ENCODE assay signal across 22 cellular contexts in genomic region chr4:17476811-17477210, GRCh38. TPM values are rescaled to one million over a fixed set of nuclear protein-coding genes. Genes with fewer than 3 reads are reported as not detected.
DNase-seq lines count a peak whose midpoint lies in the region; ATAC-seq, FAIRE-seq and TF ChIP-seq lines count a peak whose summit lies in the region.
"Had no signal": no experiment of that assay in that cellular context is flagged by ENCODE, and none has a peak within 500 bp of the region (broad histone marks: within the 10 kb centered on the region; RNA-seq: fewer than 3 reads in every experiment).

No MANE protein-coding gene starts in this region.

- H3K4me3 ChIP-seq in GM12878 (no peak overlapping the region), foreskin fibroblast (ENCODE audit: low read depth in 1 of 2, low read length in 2 of 2) (no peak overlapping the region)

- no peaks in the 10 kb centered on the region for H3K4me1 ChIP-seq in GM12878 (ENCODE audit: control insufficient read depth, insufficient read depth, low read length)

- no peak overlapping the region; the same call in 1 of the 2 replicates for H2AFZ ChIP-seq in GM12878 (ENCODE audit: control insufficient read depth, low read depth, low read length)

- no peak overlapping the region for H3K27ac ChIP-seq in GM12878 (ENCODE audit: control insufficient read depth, insufficient read depth)
- H3K27ac ChIP-seq in temporal lobe (ENCODE audit: low read depth, low read length) = peak overlapping the region; percentile 23
- H3K27ac ChIP-seq: 22Rv1 had no signal

- SMC1A ChIA-PET in GM12878 (lab: Charles Lee; ENCODE audit: uncharacterized antibody, unreplicated experiment) = no interaction called here

- H3K36me3 ChIP-seq in GM12878 (ENCODE audit: control insufficient read depth in 2 of 2, insufficient read depth in 2 of 2, low read length in 1 of 2) = no peaks in the 10 kb centered on the region

- no TSS peak for BruUV-seq in GM12878 (replicated peaks; lab: Mats Ljungman, UMichigan)

- no peak for FAIRE-seq in GM12878 (lab: Jason Lieb, UNC)
- FAIRE-seq: D721Med, RCC 7860 had no signal

- DNase-seq in SIG-M5 treated with dmso at 0.1 percent for 504 hours (lab: John Stamatoyannopoulos, UW; ENCODE audit: unreplicated experiment) (peak; percentile 80), SIG-M5 (lab: John Stamatoyannopoulos, UW) (no peak), NOMO-1 treated with dmso at 0.1 percent for 144 hours (lab: John Stamatoyannopoulos, UW; ENCODE audit: unreplicated experiment) (peak; percentile 93), GM12878 (ENCODE audit: low read depth, low spot score) (no peak), foreskin fibroblast (no peak)
- no peak for DNase-seq in stimulated activated CD4-positive, alpha-beta T cell treated with anti-CD3 and anti-CD28 coated beads, Interleukin-4, amount 100 ng/mL, for 1 hour
- DNase-seq: CD8-positive, alpha-beta memory T cell; DMS79 treated with DMSO at 0.1 percent for 48 hours; HFFc6; MM.1S; NCI-H1436 treated with DMSO at 0.1 percent for 48 hours; NCI-H2029 treated with DMSO at 0.1 percent for 48 hours; NCI-H748 treated with DMSO at 0.1 percent for 48 hours; Right ventricle myocardium superior had no signal

- no peaks in the 10 kb centered on the region for H3K27me3 ChIP-seq in GM12878 (replicated peaks in 1 of 2; ENCODE audit: control insufficient read depth in 2 of 2, insufficient read depth in 2 of 2, low read length in 1 of 2)

- peak; percentile 27 for ATAC-seq in GM12878
- no peak for ATAC-seq in GM19035 (IDR thresholded peaks at IDR 0.05; ENCODE audit: unreplicated experiment)

- intact Hi-C loops in GM12878 (cut with micrococcal nuclease; ENCODE audit: unreplicated experiment) = no loop called here

- H3K79me2 ChIP-seq in GM12878 (ENCODE audit: control insufficient read depth, insufficient read depth, low read length) = no peaks in the 10 kb centered on the region

- POLR2A ChIA-PET in GM12878 (lab: Charles Lee) = interaction anchor here (0.7 kb wide), 1 partner anchor 331 kb away, joined by 3 read pairs; no protein-coding TSS in a partner anchor

- CTCF ChIA-PET in GM12878 (lab: Yijun Ruan, JAX) = interaction anchor here (0.7 kb wide), 1 partner anchor 28 kb away, joined by 4 read pairs; no protein-coding TSS in a partner anchor

- no peak for TF ChIP-seq POLR2A in GM12878 (IDR thresholded peaks at IDR 0.05; ENCODE audit: low read depth, low read length)

- no peak overlapping the region for H3K4me2 ChIP-seq in GM12878 (ENCODE audit: control insufficient read depth, insufficient read depth)

- TF ChIP-seq EP300 in GM12878 (IDR thresholded peaks at IDR 0.05; ENCODE audit: borderline replicate concordance in 1 of 2, control insufficient read depth in 1 of 2, low read depth in 2 of 2, low read length in 2 of 2) = no peak

- no peaks in the 10 kb centered on the region for H4K20me1 ChIP-seq in GM12878 (ENCODE audit: control insufficient read depth, insufficient read depth)

- 23% methylated on average over 5 of the region's 5 CpGs for WGBS in GM12878 (ENCODE audit: insufficient coverage, insufficient replicate concordance, low lambda C conversion rate, missing lambda C conversion rate)

- H3K9me3 ChIP-seq in GM12878 (replicated peaks; ENCODE audit: control insufficient read depth, insufficient read depth, low read length) = no peaks in the 10 kb centered on the region

- TF ChIP-seq CTCF in GM12878 (IDR thresholded peaks at IDR 0.05 in 2 of 3, conservative IDR thresholded peaks at IDR 0.05 in 1 of 3; ENCODE audit: control insufficient read depth in 2 of 3, extremely low read depth in 1 of 3, insufficient read depth in 1 of 3, low read depth in 3 of 3, low read length in 3 of 3) = no peak
- TF ChIP-seq CTCF in foreskin fibroblast (IDR thresholded peaks at IDR 0.05; ENCODE audit: low read depth, low read length) = no peak

- RAD21 ChIA-PET in GM12878 (lab: Charles Lee; ENCODE audit: unreplicated experiment) = no interaction called here

- in situ Hi-C loops in GM12878 (cut with MboI) = no loop called here

- no peak overlapping the region for H3K9ac ChIP-seq in GM12878 (ENCODE audit: control insufficient read depth, insufficient read depth, low read length)

- no peak for TF ChIP-seq RAD21 in GM12878 (IDR thresholded peaks at IDR 0.05; ENCODE audit: insufficient read depth, low read depth, low read length)

TF ChIP-seq in GM12878, 131 proteins besides CTCF, POLR2A, EP300 and RAD21:
- TF ChIP-seq FOS (IDR thresholded peaks at IDR 0.05; ENCODE audit: borderline replicate concordance, extremely low read depth, insufficient read length) (no peak), SPI1 (IDR thresholded peaks at IDR 0.05; ENCODE audit: borderline replicate concordance, insufficient read depth, low read depth, low read length) (0 out of 2 replicates have a peak, but pooled peaks have one; percentile 27)

RNA-seq across cellular contexts. Expression of gene QDPR, which starts 35.1 kb away (rescaled TPM):
- 4.9 and 6.3 TPM in 2 replicates for total RNA-seq in GM12878 (2013; cell fraction: nucleolus; rRNA removed)
- total RNA-seq in GM12878 (2014; rRNA removed) (3.1 and 6.2 TPM in 2 replicates), GM12878 (2014; rRNA removed; fragmentation: Illumina TruSeq; extraction: Trizol) (8.0 and 10.0 TPM in 2 replicates), GM12878 (2021) (17.5 and 17.6 TPM in 2 replicates), temporal lobe (36.4 TPM)
- polyA plus RNA-seq in GM12878 (2011; ENCODE audit: low read depth) = 6.1 TPM
- polyA plus RNA-seq in GM12878 (2011; rRNA removed) (8.6 and 8.7 TPM in 2 replicates), GM12878 (2014; fragmentation: Illumina TruSeq; extraction: Trizol) (9.1 and 13.6 TPM in 2 replicates), GM12878 (2014; fragmentation: Nextera tagmentation; extraction: Ambion mirVana) (1 to 10 TPM; 3.0 to 8.2 TPM), GM12878 (2014; rRNA removed) (18.0 and 25.9 TPM in 2 replicates), GM12878 (2016; fragmentation: Nextera tagmentation; extraction: Ambion mirVana) (10 to 100 TPM; 26.7 to 27.7 TPM)
- polyA plus RNA-seq in GM12878 (2011; cell fraction: cytosol; rRNA removed) = 8.6 and 10.1 TPM in 2 replicates
- 4.9 and 5.3 TPM in 2 replicates for polyA plus RNA-seq in GM12878 (2011; cell fraction: nucleus; rRNA removed)
- polyA plus RNA-seq in GM12878 (2012) = 9.6 and 10.1 TPM in 2 replicates
- polyA minus RNA-seq in GM12878 (2011; rRNA and poly(A)+ RNA removed) = 9.6 and 9.8 TPM in 2 replicates
- 2.7 and 4.3 TPM in 2 replicates for polyA minus RNA-seq in GM12878 (2011; cell fraction: cytosol; rRNA and poly(A)+ RNA removed)
- 2.3 and 3.0 TPM in 2 replicates for polyA minus RNA-seq in GM12878 (2011; cell fraction: nucleus; rRNA and poly(A)+ RNA removed)

RNA-seq across cellular contexts. Expression of gene CLRN2, which starts 38.2 kb away (rescaled TPM):
- not detected in 2 replicates for total RNA-seq in GM12878 (2013; cell fraction: nucleolus; rRNA removed)
- total RNA-seq in GM12878 (2014; rRNA removed) (not detected in 2 replicates), GM12878 (2014; rRNA removed; fragmentation: Illumina TruSeq; extraction: Trizol) (not detected in 2 replicates), GM12878 (2021) (not detected in 2 replicates), temporal lobe (not detected)
- polyA plus RNA-seq in GM12878 (2011; ENCODE audit: low read depth) = not detected
- polyA plus RNA-seq in GM12878 (2011; rRNA removed) (not detected in 2 replicates), GM12878 (2014; fragmentation: Illumina TruSeq; extraction: Trizol) (not detected in 2 replicates), GM12878 (2014; fragmentation: Nextera tagmentation; extraction: Ambion mirVana) (not detected), GM12878 (2014; rRNA removed) (not detected in 2 replicates), GM12878 (2016; fragmentation: Nextera tagmentation; extraction: Ambion mirVana) (not detected)
- not detected in 2 replicates for polyA plus RNA-seq in GM12878 (2011; cell fraction: cytosol; rRNA removed)
- not detected in 2 replicates for polyA plus RNA-seq in GM12878 (2011; cell fraction: nucleus; rRNA removed)
- polyA plus RNA-seq in GM12878 (2012) = not detected in 2 replicates
- not detected in 2 replicates for polyA minus RNA-seq in GM12878 (2011; rRNA and poly(A)+ RNA removed)
- not detected in 2 replicates for polyA minus RNA-seq in GM12878 (2011; cell fraction: cytosol; rRNA and poly(A)+ RNA removed)
- not detected in 2 replicates for polyA minus RNA-seq in GM12878 (2011; cell fraction: nucleus; rRNA and poly(A)+ RNA removed)
- total RNA-seq: CD8-positive, alpha-beta memory T cell; G401; HFFc6; NCI-H460; Right ventricle myocardium superior had no signal
- polyA plus RNA-seq: BJ; CD8-positive, alpha-beta memory T cell had no signal

Comparison
In these comparisons a context has a peak if more than half of its experiments do, and no peak if none do; other contexts are left out.
1. DNase-seq: peak in SIG-M5 treated with dmso at 0.1 percent for 504 hours (single experiment) and NOMO-1 treated with dmso at 0.1 percent for 144 hours (single experiment); none in SIG-M5 (single experiment), GM12878 (single experiment), foreskin fibroblast (0 of 2) and stimulated activated CD4-positive, alpha-beta T cell treated with anti-CD3 and anti-CD28 coated beads, Interleukin-4, amount 100 ng/mL, for 1 hour (single experiment).